In the genomic region with DNA sequence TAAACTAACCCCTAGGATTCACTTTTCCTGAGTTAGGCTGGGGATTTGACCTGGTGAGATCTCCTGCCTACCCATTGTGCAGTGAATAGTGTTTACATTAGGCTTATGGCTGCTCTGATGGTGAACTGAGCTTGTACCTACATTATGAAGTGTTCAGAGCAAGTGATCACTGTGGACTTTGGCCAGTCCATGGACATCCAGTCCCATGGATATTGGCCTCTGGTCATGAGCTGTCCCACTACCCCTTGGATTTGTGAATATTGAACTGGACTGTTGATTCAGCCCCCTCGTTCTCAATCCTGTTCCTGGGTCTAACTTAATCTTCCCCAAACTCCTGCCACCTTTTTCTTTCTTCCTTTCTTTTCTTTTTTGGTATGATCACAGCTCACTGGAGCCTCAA, we compare ENCODE assay signal across 1 cellular context.
TF ChIP-seq lines count a peak whose summit lies in the region.

No MANE protein-coding gene starts in this region.

TF ChIP-seq in HepG2, 621 proteins besides CTCF, POLR2A, EP300 and RAD21 (continued from another document and continues in another):
- TF ChIP-seq SUZ12 (IDR thresholded peaks at IDR 0.05; ENCODE audit: low read depth, low read length) (no peak; the same call in 1 of the 2 replicates), ISX (CRISPR knock-in tag; conservative IDR thresholded peaks at IDR 0.05) (no peak), MAF1 (CRISPR knock-in tag; IDR thresholded peaks at IDR 0.05; ENCODE audit: borderline replicate concordance) (no peak), ZNF772 (CRISPR knock-in tag; IDR thresholded peaks at IDR 0.05) (0 out of 2 replicates have a peak, but pooled peaks have one; percentile 62), FOSL1 (CRISPR knock-in tag; IDR thresholded peaks at IDR 0.05; ENCODE audit: borderline replicate concordance) (no peak), ZBTB7B (CRISPR knock-in tag; IDR thresholded peaks at IDR 0.05) (0 out of 2 replicates have a peak, but pooled peaks have one; percentile 34), ZNF510 (CRISPR knock-in tag; IDR thresholded peaks at IDR 0.05; ENCODE audit: low read depth) (no peak), ZSCAN29 (CRISPR knock-in tag; conservative IDR thresholded peaks at IDR 0.05) (no peak), ZNF570 (CRISPR knock-in tag; IDR thresholded peaks at IDR 0.05; ENCODE audit: borderline replicate concordance) (no peak), HES4 (CRISPR knock-in tag; IDR thresholded peaks at IDR 0.05; ENCODE audit: borderline replicate concordance) (no peak), ETV5 (CRISPR knock-in tag; IDR thresholded peaks at IDR 0.05; ENCODE audit: borderline replicate concordance) (no peak), SNAI1 (CRISPR knock-in tag; IDR thresholded peaks at IDR 0.05; ENCODE audit: borderline replicate concordance) (no peak), MXI1 (IDR thresholded peaks at IDR 0.05; ENCODE audit: borderline replicate concordance, low read depth, low read length) (peak; percentile 31; the same call in 1 of the 3 replicates), ZFP37 (CRISPR knock-in tag; IDR thresholded peaks at IDR 0.05; ENCODE audit: borderline replicate concordance) (no peak), ZNF768 (CRISPR knock-in tag; IDR thresholded peaks at IDR 0.05) (no peak), HHEX (CRISPR knock-in tag; IDR thresholded peaks at IDR 0.05) (no peak), HDAC1 (CRISPR knock-in tag; IDR thresholded peaks at IDR 0.05) (0 out of 2 replicates have a peak, but pooled peaks have one; percentile 14), REL (CRISPR knock-in tag; conservative IDR thresholded peaks at IDR 0.05) (no peak), RFXAP (CRISPR knock-in tag; IDR thresholded peaks at IDR 0.05; ENCODE audit: borderline replicate concordance) (no peak), ZMYM3 (CRISPR knock-in tag; IDR thresholded peaks at IDR 0.05) (peak; percentile 31; the same call in 1 of the 2 replicates), ZNF556 (CRISPR knock-in tag; IDR thresholded peaks at IDR 0.05; ENCODE audit: borderline replicate concordance) (no peak), BCL6 (CRISPR knock-in tag; IDR thresholded peaks at IDR 0.05) (peak; percentile 9; the same call in 1 of the 2 replicates), JARID2 (CRISPR knock-in tag; IDR thresholded peaks at IDR 0.05; ENCODE audit: insufficient replicate concordance) (no peak), HOXA9 (CRISPR knock-in tag; IDR thresholded peaks at IDR 0.05; ENCODE audit: borderline replicate concordance) (no peak), EEA1 (CRISPR knock-in tag; IDR thresholded peaks at IDR 0.05; ENCODE audit: borderline replicate concordance) (no peak), MLLT10 (CRISPR knock-in tag; IDR thresholded peaks at IDR 0.05) (no peak), BRCA1 (CRISPR knock-in tag; IDR thresholded peaks at IDR 0.05) (no peak), CHD2 (IDR thresholded peaks at IDR 0.05; ENCODE audit: low read depth, low read length) (no peak), ZNF644 (CRISPR knock-in tag; IDR thresholded peaks at IDR 0.05; ENCODE audit: low read depth) (peak; percentile 100), TEAD2 (CRISPR knock-in tag; IDR thresholded peaks at IDR 0.05) (no peak), SOX6 (IDR thresholded peaks at IDR 0.05) (no peak), SOX6 (CRISPR knock-in tag; IDR thresholded peaks at IDR 0.05) (peak; percentile 85), ZFP90 (CRISPR knock-in tag; IDR thresholded peaks at IDR 0.05; ENCODE audit: borderline replicate concordance) (no peak), ZNF614 (CRISPR knock-in tag; IDR thresholded peaks at IDR 0.05; ENCODE audit: borderline replicate concordance) (no peak; the same call in 1 of the 2 replicates), KLF12 (CRISPR knock-in tag; IDR thresholded peaks at IDR 0.05; ENCODE audit: borderline replicate concordance) (no peak), REPIN1 (CRISPR knock-in tag; IDR thresholded peaks at IDR 0.05; ENCODE audit: borderline replicate concordance, low read depth) (0 out of 2 replicates have a peak, but pooled peaks have one; percentile 28), ISL2 (CRISPR knock-in tag; IDR thresholded peaks at IDR 0.05) (peak; percentile 41; the same call in 1 of the 2 replicates), FOXO1 (CRISPR knock-in tag; IDR thresholded peaks at IDR 0.05) (peak; percentile 65; the same call in 1 of the 2 replicates), MBD4 (IDR thresholded peaks at IDR 0.05; ENCODE audit: borderline replicate concordance, low read length) (no peak), TOE1 (CRISPR knock-in tag; IDR thresholded peaks at IDR 0.05) (no peak), FOXP1 (IDR thresholded peaks at IDR 0.05) (no peak), FOXP1 (CRISPR knock-in tag; IDR thresholded peaks at IDR 0.05) (0 out of 2 replicates have a peak, but pooled peaks have one; percentile 36), CREM (IDR thresholded peaks at IDR 0.05) (peak; percentile 28; the same call in 1 of the 2 replicates), CREM (CRISPR knock-in tag; IDR thresholded peaks at IDR 0.05) (no peak), NR2F6 (IDR thresholded peaks at IDR 0.05) (peak; percentile 39; the same call in 1 of the 2 replicates), NR2F6 (CRISPR knock-in tag; IDR thresholded peaks at IDR 0.05) (peak; percentile 63; the same call in 1 of the 2 replicates), ELF4 (CRISPR knock-in tag; IDR thresholded peaks at IDR 0.05; ENCODE audit: borderline replicate concordance) (no peak)
- TF ChIP-seq, protein P1, sequence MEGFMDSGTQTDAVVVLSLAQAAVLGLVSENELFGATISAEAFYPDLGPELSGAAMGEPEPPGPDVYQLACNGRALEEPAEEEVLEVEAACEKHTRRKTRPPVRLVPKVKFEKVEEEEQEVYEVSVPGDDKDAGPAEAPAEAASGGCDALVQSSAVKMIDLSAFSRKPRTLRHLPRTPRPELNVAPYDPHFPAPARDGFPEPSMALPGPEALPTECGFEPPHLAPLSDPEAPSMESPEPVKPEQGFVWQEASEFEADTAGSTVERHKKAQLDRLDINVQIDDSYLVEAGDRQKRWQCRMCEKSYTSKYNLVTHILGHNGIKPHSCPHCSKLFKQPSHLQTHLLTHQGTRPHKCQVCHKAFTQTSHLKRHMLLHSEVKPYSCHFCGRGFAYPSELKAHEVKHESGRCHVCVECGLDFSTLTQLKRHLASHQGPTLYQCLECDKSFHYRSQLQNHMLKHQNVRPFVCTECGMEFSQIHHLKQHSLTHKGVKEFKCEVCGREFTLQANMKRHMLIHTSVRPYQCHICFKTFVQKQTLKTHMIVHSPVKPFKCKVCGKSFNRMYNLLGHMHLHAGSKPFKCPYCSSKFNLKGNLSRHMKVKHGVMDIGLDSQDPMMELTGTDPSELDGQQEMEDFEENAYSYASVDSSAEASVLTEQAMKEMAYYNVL (CRISPR knock-in tag; IDR thresholded peaks at IDR 0.05; ENCODE audit: borderline replicate concordance), result peak; percentile 43; the same call in 1 of the 2 replicates
- TF ChIP-seq, protein P2, sequence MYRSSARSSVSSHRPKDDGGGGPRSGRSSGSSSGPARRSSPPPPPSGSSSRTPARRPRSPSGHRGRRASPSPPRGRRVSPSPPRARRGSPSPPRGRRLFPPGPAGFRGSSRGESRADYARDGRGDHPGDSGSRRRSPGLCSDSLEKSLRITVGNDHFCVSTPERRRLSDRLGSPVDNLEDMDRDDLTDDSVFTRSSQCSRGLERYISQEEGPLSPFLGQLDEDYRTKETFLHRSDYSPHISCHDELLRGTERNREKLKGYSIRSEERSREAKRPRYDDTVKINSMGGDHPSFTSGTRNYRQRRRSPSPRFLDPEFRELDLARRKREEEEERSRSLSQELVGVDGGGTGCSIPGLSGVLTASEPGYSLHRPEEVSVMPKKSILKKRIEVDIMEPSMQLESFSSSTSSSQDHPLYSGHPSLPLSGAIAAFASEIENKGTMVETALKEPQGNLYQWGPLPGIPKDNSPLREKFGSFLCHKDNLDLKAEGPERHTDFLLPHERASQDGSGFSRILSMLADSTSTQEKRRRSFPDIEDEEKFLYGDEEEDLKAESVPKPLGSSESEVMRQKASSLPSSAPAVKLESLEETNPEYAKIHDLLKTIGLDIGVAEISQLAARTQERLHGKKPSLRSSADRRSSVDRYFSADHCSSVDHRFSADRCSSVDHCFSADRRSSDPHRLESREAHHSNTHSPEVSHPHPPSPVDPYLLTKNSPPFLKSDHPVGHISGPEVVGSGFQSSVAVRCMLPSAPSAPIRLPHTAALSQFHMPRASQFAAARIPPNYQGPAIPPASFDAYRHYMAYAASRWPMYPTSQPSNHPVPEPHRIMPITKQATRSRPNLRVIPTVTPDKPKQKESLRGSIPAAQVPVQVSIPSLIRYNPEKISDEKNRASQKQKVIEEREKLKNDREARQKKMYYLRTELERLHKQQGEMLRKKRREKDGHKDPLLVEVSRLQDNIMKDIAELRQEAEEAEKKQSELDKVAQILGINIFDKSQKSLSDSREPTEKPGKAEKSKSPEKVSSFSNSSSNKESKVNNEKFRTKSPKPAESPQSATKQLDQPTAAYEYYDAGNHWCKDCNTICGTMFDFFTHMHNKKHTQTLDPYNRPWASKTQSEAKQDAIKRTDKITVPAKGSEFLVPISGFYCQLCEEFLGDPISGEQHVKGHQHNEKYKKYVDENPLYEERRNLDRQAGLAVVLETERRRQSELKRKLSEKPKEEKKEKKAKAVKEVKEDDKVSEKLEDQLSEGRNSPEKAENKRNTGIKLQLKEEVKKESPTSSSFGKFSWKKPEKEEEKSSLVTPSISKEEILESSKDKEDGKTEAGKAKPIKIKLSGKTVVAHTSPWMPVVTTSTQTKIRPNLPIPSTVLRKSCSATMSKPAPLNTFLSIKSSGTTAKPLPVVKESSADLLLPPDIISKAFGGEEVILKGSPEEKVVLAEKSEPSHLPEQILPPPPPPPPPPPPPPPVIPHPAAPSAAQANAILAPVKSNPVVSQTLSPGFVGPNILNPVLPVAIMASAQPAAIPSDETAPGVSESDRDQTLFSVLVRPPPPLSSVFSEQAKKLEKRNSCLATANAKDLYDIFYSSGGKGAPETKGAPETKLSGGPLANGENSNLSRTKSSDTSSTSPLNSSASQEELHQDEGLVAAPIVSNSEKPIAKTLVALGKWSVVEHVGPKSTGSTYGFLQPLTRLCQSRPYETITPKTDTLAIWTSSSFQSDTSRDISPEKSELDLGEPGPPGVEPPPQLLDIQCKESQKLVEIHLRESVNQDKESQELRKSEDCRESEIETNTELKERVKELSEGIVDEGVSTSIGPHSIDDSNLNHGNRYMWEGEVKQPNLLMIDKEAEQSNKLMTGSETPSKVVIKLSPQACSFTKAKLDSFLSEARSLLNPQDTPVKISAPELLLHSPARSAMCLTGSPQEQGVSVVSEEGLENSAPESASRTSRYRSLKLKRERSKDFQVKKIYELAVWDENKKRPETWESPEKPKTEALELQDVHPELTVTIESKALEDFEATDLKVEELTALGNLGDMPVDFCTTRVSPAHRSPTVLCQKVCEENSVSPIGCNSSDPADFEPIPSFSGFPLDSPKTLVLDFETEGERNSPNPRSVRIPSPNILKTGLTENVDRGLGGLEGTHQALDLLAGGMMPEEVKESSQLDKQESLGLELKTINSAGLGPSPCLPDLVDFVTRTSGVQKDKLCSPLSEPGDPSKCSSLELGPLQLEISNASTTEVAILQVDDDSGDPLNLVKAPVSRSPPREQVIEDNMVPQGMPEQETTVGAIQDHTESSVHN (CRISPR knock-in tag; IDR thresholded peaks at IDR 0.05), result no peak
- TF ChIP-seq, protein P3, sequence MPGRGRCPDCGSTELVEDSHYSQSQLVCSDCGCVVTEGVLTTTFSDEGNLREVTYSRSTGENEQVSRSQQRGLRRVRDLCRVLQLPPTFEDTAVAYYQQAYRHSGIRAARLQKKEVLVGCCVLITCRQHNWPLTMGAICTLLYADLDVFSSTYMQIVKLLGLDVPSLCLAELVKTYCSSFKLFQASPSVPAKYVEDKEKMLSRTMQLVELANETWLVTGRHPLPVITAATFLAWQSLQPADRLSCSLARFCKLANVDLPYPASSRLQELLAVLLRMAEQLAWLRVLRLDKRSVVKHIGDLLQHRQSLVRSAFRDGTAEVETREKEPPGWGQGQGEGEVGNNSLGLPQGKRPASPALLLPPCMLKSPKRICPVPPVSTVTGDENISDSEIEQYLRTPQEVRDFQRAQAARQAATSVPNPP (CRISPR knock-in tag; IDR thresholded peaks at IDR 0.05), result no peak
- TF ChIP-seq, protein P4, sequence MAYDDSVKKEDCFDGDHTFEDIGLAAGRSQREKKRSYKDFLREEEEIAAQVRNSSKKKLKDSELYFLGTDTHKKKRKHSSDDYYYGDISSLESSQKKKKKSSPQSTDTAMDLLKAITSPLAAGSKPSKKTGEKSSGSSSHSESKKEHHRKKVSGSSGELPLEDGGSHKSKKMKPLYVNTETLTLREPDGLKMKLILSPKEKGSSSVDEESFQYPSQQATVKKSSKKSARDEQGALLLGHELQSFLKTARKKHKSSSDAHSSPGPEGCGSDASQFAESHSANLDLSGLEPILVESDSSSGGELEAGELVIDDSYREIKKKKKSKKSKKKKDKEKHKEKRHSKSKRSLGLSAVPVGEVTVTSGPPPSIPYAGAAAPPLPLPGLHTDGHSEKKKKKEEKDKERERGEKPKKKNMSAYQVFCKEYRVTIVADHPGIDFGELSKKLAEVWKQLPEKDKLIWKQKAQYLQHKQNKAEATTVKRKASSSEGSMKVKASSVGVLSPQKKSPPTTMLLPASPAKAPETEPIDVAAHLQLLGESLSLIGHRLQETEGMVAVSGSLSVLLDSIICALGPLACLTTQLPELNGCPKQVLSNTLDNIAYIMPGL (CRISPR knock-in tag; IDR thresholded peaks at IDR 0.05; ENCODE audit: borderline replicate concordance in 1 of 2, low read depth in 1 of 2), result peak in 1 of 2 experiments; percentile 5; a peak in 1 of 4 replicates
- TF ChIP-seq, protein P5, sequence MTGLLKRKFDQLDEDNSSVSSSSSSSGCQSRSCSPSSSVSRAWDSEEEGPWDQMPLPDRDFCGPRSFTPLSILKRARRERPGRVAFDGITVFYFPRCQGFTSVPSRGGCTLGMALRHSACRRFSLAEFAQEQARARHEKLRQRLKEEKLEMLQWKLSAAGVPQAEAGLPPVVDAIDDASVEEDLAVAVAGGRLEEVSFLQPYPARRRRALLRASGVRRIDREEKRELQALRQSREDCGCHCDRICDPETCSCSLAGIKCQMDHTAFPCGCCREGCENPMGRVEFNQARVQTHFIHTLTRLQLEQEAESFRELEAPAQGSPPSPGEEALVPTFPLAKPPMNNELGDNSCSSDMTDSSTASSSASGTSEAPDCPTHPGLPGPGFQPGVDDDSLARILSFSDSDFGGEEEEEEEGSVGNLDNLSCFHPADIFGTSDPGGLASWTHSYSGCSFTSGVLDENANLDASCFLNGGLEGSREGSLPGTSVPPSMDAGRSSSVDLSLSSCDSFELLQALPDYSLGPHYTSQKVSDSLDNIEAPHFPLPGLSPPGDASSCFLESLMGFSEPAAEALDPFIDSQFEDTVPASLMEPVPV (CRISPR knock-in tag; IDR thresholded peaks at IDR 0.05), result no peak; the same call in 1 of the 2 replicates
- TF ChIP-seq, protein P6, sequence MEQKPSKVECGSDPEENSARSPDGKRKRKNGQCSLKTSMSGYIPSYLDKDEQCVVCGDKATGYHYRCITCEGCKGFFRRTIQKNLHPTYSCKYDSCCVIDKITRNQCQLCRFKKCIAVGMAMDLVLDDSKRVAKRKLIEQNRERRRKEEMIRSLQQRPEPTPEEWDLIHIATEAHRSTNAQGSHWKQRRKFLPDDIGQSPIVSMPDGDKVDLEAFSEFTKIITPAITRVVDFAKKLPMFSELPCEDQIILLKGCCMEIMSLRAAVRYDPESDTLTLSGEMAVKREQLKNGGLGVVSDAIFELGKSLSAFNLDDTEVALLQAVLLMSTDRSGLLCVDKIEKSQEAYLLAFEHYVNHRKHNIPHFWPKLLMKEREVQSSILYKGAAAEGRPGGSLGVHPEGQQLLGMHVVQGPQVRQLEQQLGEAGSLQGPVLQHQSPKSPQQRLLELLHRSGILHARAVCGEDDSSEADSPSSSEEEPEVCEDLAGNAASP (CRISPR knock-in tag; IDR thresholded peaks at IDR 0.05; ENCODE audit: borderline replicate concordance), result peak; percentile 58; the same call in 1 of the 2 replicates
